ENCODE assay signal across 8 cellular contexts in the genomic region with DNA sequence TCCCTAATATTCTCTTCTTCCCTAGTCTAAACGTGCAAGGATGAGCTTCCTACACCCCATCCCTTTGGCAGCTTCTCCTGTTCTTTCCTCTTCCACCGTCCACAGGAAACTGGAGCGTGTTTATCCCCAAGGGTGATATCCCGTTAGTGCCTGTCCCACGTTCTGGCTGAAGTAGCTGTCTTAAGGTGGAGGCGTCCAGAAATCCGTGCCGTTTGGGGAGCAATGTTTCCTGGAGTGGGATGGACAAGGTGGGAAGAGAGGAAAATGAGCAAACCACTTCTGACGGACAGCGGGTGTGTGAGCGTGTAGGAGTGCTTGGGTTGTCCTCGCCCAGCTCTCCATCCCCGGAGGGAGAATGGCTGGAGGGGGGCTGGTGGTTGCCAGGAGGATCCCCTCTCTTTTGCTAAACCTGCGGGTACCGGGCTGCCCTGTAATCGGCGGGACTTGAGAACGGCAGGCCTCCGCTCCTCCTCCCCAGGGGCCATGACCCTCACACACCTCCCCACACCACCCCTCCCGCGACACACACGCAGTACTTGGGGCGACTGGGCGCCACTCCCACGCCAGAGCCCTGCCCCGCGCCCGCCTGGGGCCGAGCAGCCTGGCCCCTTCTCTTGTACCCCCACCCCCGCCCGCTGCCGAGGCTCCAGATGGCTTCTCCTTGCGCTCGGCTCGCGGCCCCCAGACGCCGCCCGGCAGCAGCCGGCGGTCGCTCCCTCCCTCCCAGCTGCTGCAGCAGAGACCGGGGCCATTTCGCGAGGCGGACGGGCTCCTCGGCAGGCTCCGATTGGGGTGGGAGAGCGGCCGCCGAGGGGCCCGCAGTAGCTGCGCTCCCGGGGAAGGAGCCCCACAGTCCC. TPM values are rescaled to one million over a fixed set of nuclear protein-coding genes. Genes with fewer than 3 reads are reported as not detected.
DNase-seq lines count a peak whose midpoint lies in the region; ATAC-seq, FAIRE-seq and TF ChIP-seq lines count a peak whose summit lies in the region.

No MANE protein-coding gene starts in this region.

- H3K4me3 Mint-ChIP-seq in activated CD8-positive, alpha-beta memory T cell treated with anti-CD3 and anti-CD28 coated beads, Interleukin-2, amount 10 ng/mL, durations not matched to agents 7 days and 5 days = peak overlapping the region; percentile 96

- H3K27me3 Mint-ChIP-seq in activated CD8-positive, alpha-beta memory T cell treated with anti-CD3 and anti-CD28 coated beads, Interleukin-2, amount 10 ng/mL, durations not matched to agents 7 days and 5 days = peaks cover 12% of the 10 kb centered on the region

- peaks cover 62% of the 10 kb centered on the region for H3K4me1 Mint-ChIP-seq in activated CD8-positive, alpha-beta memory T cell treated with anti-CD3 and anti-CD28 coated beads, Interleukin-2, amount 10 ng/mL, durations not matched to agents 7 days and 5 days

- no peaks in the 10 kb centered on the region for H3K36me3 ChIP-seq in pancreas

- TF ChIP-seq CTCF in foreskin keratinocyte (conservative IDR thresholded peaks at IDR 0.05) (no peak), pancreas (IDR thresholded peaks at IDR 0.05) (no peak)

- CTCF ChIA-PET in activated CD8-positive, alpha-beta memory T cell treated with anti-CD3 and anti-CD28 coated beads, Interleukin-2, amount 10 ng/mL, durations not matched to agents 7 days and 5 days (lab: Charles Lee) = interaction anchor here (0.7 to 8.8 kb wide), 25 partner anchors 11 to 266 kb away, joined by 3 to 135 read pairs (median 4); partner anchors contain the start of gene ANTXR2

- intact Hi-C loops in pancreas (cut with DNase I) = no loop called here

- DNase-seq in AG08396 (ENCODE audit: low spot score) = peak; percentile 59
- DNase-seq in activated CD8-positive, alpha-beta memory T cell treated with anti-CD3 and anti-CD28 coated beads, Interleukin-2, amount 10 ng/mL, durations not matched to agents 7 days and 5 days = peak; percentile 75
- peak in 1 of 2 donors; percentile 35 for DNase-seq in foreskin keratinocyte
- DNase-seq in pancreas = peak in 2 of 6 donors; percentile 57 to 69
- no peak for DNase-seq in NCI-H187 (lab: John Stamatoyannopoulos, UW)
- DNase-seq in 8988T = no peak

- no peak for FAIRE-seq in pancreas (lab: Jason Lieb, UNC)

- peaks cover 6% of the 10 kb centered on the region for H3K9me3 Mint-ChIP-seq in activated CD8-positive, alpha-beta memory T cell treated with anti-CD3 and anti-CD28 coated beads, Interleukin-2, amount 10 ng/mL, durations not matched to agents 7 days and 5 days (ENCODE audit: low read depth)

- peak overlapping the region; percentile 18 to 58 (median 38) for H3K4me3 ChIP-seq in pancreas

- H3K4me1 ChIP-seq in foreskin keratinocyte (peaks cover 26% of the 10 kb centered on the region), pancreas (peaks cover 0 to 9% (median 4%) of the 10 kb centered on the region in 3 donors)

- no peak overlapping the region for H3K27ac ChIP-seq in foreskin keratinocyte
- peak overlapping the region in 1 of 4 donors; percentile 22 for H3K27ac ChIP-seq in pancreas

- 1 to 3% methylated on average over 46 to 55 of the region's 55 CpGs for WGBS in pancreas, 2 donors

- H3K9me3 ChIP-seq in pancreas = no peaks in the 10 kb centered on the region

- H3K36me3 Mint-ChIP-seq in activated CD8-positive, alpha-beta memory T cell treated with anti-CD3 and anti-CD28 coated beads, Interleukin-2, amount 10 ng/mL, durations not matched to agents 7 days and 5 days = peaks cover 37% of the 10 kb centered on the region

- peak; percentile 49 for ATAC-seq in GM19372 (IDR thresholded peaks at IDR 0.05; ENCODE audit: low read depth, unreplicated experiment)
- ATAC-seq in HG03565 (IDR thresholded peaks at IDR 0.05; ENCODE audit: unreplicated experiment) = peak; percentile 3
- peak; percentile 63 for ATAC-seq in activated CD8-positive, alpha-beta memory T cell treated with anti-CD3 and anti-CD28 coated beads, Interleukin-2, amount 10 ng/mL, durations not matched to agents 7 days and 5 days
- ATAC-seq in foreskin keratinocyte = peak; percentile 56
- ATAC-seq in pancreas = peak; percentile 40 to 59 (median 43)

- H3K27me3 ChIP-seq in foreskin keratinocyte (no peaks in the 10 kb centered on the region), pancreas (peaks cover 0 to 35% (median 8%) of the 10 kb centered on the region in 4 donors)

- peak overlapping the region; percentile 87 for H3K27ac Mint-ChIP-seq in activated CD8-positive, alpha-beta memory T cell treated with anti-CD3 and anti-CD28 coated beads, Interleukin-2, amount 10 ng/mL, durations not matched to agents 7 days and 5 days

RNA-seq across cellular contexts. Expression of gene PRDM8, which starts 13.9 kb away (rescaled TPM):
- 10 to 100 TPM; 21.7 to 32.5 TPM for total RNA-seq in activated CD8-positive, alpha-beta memory T cell treated with anti-CD3 and anti-CD28 coated beads, Interleukin-2, amount 10 ng/mL, durations not matched to agents 7 days and 5 days
- 6.8 and 7.5 TPM in 2 replicates for total RNA-seq in foreskin keratinocyte
- polyA plus RNA-seq in foreskin keratinocyte = 3.5 and 4.9 TPM in 2 replicates
- 1 to 10 TPM in 1 of 6 donors, under 1 TPM in 5; 0.14 to 1.5 (median 0.60) TPM for total RNA-seq in pancreas
- under 1 TPM; 0.28 to 0.49 TPM for polyA plus RNA-seq in pancreas

Comparison
In these comparisons a context has a peak if more than half of its experiments do, and no peak if none do; other contexts are left out.
1. DNase-seq: peak in AG08396 (single experiment) and activated CD8-positive, alpha-beta memory T cell treated with anti-CD3 and anti-CD28 coated beads, Interleukin-2, amount 10 ng/mL, durations not matched to agents 7 days and 5 days (single experiment); none in NCI-H187 (0 of 2) and 8988T (single experiment).
2. ATAC-seq: peak in every context shown above with its lines; median percentile 63 in activated CD8-positive, alpha-beta memory T cell treated with anti-CD3 and anti-CD28 coated beads, Interleukin-2, amount 10 ng/mL, durations not matched to agents 7 days and 5 days; 56 in foreskin keratinocyte; 49 in GM19372; 43 in pancreas; 3 in HG03565.